Comparison of ENCODE assay signal across 12 cellular contexts in the genomic region with DNA sequence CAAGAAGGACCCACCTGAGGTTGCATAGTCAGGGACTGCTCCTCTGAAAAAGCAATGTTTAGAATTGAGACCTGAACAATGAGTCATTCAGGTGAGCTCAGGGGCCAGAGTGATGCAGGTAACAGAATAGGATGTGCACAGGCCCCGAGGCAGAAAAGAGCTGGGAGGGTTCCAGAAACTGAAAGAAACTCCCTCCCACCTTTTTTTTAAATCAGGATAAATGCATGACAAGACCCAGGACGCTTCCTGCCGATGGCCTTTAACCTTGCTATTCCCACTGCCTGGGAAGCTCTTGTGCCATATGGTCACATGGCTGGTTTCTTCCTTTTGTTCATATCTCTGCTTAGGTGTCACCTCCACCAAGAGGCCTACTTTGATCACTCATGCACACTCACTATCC.
"Had no signal": no experiment of that assay in that cellular context is flagged by ENCODE, and none has a peak within 500 bp of the region (broad histone marks: within the 10 kb centered on the region; RNA-seq: fewer than 3 reads in every experiment).

No MANE protein-coding gene starts in this region.

- H3K4me3 ChIP-seq: body of pancreas, sigmoid colon, suprapubic skin had no signal

- H3K27me3 ChIP-seq: body of pancreas, sigmoid colon, suprapubic skin had no signal

- DNase-seq: activated CD4-positive, alpha-beta T cell treated with anti-CD3 and anti-CD28 coated beads, Interleukin-2, amount 50 U/mL, for 1 hour; activated naive CD4-positive, alpha-beta T cell treated with anti-CD3 and anti-CD28 coated beads, Interleukin-2, amount 10 ng/mL, durations not matched to agents 7 days and 5 days; body of pancreas; effector memory CD8-positive, alpha-beta T cell; kidney; left ventricle myocardium superior; sigmoid colon; stimulated activated CD4-positive, alpha-beta T cell treated with anti-CD3 and anti-CD28 coated beads, Interleukin-12 subunit alpha, Interleukin-12 subunit beta, amount 100 ng/mL, for 4 hours; stimulated activated CD4-positive, alpha-beta T cell treated with anti-CD3 and anti-CD28 coated beads, Interleukin-2, amount 100 ng/mL, for 48 hours; stimulated activated naive CD8-positive, alpha-beta T cell treated with anti-CD3 and anti-CD28 coated beads, Interleukin-15, Interleukin-2, amounts not matched to agents 100 U/mL and 50 U/mL, for 24 hours had no signal

- H3K4me1 ChIP-seq: body of pancreas had no signal

- H3K36me3 ChIP-seq: sigmoid colon, suprapubic skin had no signal

- ATAC-seq: body of pancreas; effector memory CD8-positive, alpha-beta T cell; esophagus mucosa; left ventricle myocardium superior; stimulated activated naive CD8-positive, alpha-beta T cell treated with anti-CD3 and anti-CD28 coated beads, Interleukin-15, Interleukin-2, amounts not matched to agents 100 U/mL and 50 U/mL, for 24 hours had no signal

- H3K9me3 ChIP-seq: body of pancreas, sigmoid colon, suprapubic skin had no signal

- H3K27ac ChIP-seq: body of pancreas, sigmoid colon, suprapubic skin had no signal
